In genomic region chr20:31740656-31741323, GRCh38 we compare ENCODE assay signal across 15 cellular contexts. TPM values are rescaled to one million over a fixed set of nuclear protein-coding genes. Genes with fewer than 3 reads are reported as not detected.
DNase-seq lines count a peak whose midpoint lies in the region; ATAC-seq, FAIRE-seq and TF ChIP-seq lines count a peak whose summit lies in the region.
"Had no signal": no experiment of that assay in that cellular context is flagged by ENCODE, and none has a peak within 500 bp of the region (broad histone marks: within the 10 kb centered on the region; RNA-seq: fewer than 3 reads in every experiment).

No MANE protein-coding gene starts in this region.

- H3K27ac ChIP-seq in HL-60 (replicated peaks) (no peak overlapping the region; the same call in 1 of the 2 replicates), keratinocyte (ENCODE audit: control insufficient read depth, insufficient read depth, low read length) (peak overlapping the region; percentile 89)
- H3K27ac ChIP-seq: Peyer's patch, right atrium auricular region, thoracic aorta had no signal

- no peaks in the 10 kb centered on the region for H3K27me3 ChIP-seq in BE2C
- H3K27me3 ChIP-seq in HL-60 (ENCODE audit: insufficient read depth, poor library complexity, severe bottlenecking) = no peaks in the 10 kb centered on the region
- no peaks in the 10 kb centered on the region for H3K27me3 ChIP-seq in adipocyte (replicated peaks; ENCODE audit: control insufficient read depth, insufficient read depth, low read length)
- no peaks in the 10 kb centered on the region for H3K27me3 ChIP-seq in keratinocyte (ENCODE audit: control insufficient read depth, extremely low read depth, insufficient read depth, low read length)
- H3K27me3 ChIP-seq: Peyer's patch, right atrium auricular region had no signal

- ATAC-seq in GM19455 (IDR thresholded peaks at IDR 0.05; ENCODE audit: unreplicated experiment) = no peak
- no peak for ATAC-seq in esophagus mucosa
- ATAC-seq: activated T-cell treated with anti-CD3 and anti-CD28 coated beads, Interleukin-2, amount 50 U/mL, for 4 hours had no signal

- no peaks in the 10 kb centered on the region for H3K4me1 ChIP-seq in BE2C
- peaks cover 24% of the 10 kb centered on the region for H3K4me1 ChIP-seq in adipocyte (ENCODE audit: control insufficient read depth, insufficient read depth, low read length)
- peaks cover 13% of the 10 kb centered on the region for H3K4me1 ChIP-seq in keratinocyte (ENCODE audit: control insufficient read depth, extremely low read depth, insufficient read depth, low read length)

- no peaks in the 10 kb centered on the region for H4K20me1 ChIP-seq in keratinocyte (ENCODE audit: control insufficient read depth, extremely low read depth, insufficient read depth, low read length)

- DNase-seq in BE2C = no peak
- no peak for DNase-seq in HL-60 (ENCODE audit: low read depth in 1 of 2, low spot score in 1 of 2)
- DNase-seq in adipocyte (ENCODE audit: low read depth) = no peak
- no peak for DNase-seq in keratinocyte (ENCODE audit: low read depth, low spot score)
- DNase-seq in stimulated activated naive CD4-positive, alpha-beta T cell (lab: John Stamatoyannopoulos, UW) = no peak
- no peak for DNase-seq in NCI-H1436 treated with DMSO at 0.1 percent for 48 hours (lab: John Stamatoyannopoulos, UW)
- DNase-seq: activated B cell treated with CpG ODN at 0.5 μM for 24 hours; activated T-cell treated with anti-CD3 and anti-CD28 coated beads, Interleukin-2, amount 50 U/mL, for 4 hours; foreskin melanocyte; NCI-H1694 treated with DMSO at 0.1 percent for 48 hours; Peyer's patch had no signal

- TF ChIP-seq CTCF in BE2C (IDR thresholded peaks at IDR 0.05; ENCODE audit: low read depth, low read length) (no peak), HL-60 (IDR thresholded peaks at IDR 0.05; ENCODE audit: insufficient read depth, low read length) (no peak), keratinocyte (optimal IDR thresholded peaks at IDR 0.05 in 1 of 3, IDR thresholded peaks at IDR 0.05 in 1 of 3, conservative IDR thresholded peaks at IDR 0.05 in 1 of 3; ENCODE audit: extremely low read depth in 1 of 3, insufficient read depth in 2 of 3, low read length in 3 of 3) (no peak)

- dilution Hi-C loops in keratinocyte (cut with MboI; ENCODE audit: extremely low pct_ligation_motif_present, low sequenced_read_pairs) = no loop called here

- H3K36me3 ChIP-seq in BE2C (peaks cover 33% of the 10 kb centered on the region), adipocyte (ENCODE audit: control insufficient read depth, insufficient read depth, low read length, severe bottlenecking) (no peaks in the 10 kb centered on the region), keratinocyte (ENCODE audit: control insufficient read depth in 2 of 2, extremely low read depth in 1 of 2, insufficient read depth in 2 of 2, low read length in 2 of 2) (peaks cover 0 to 3% of the 10 kb centered on the region in 2 experiments)
- H3K36me3 ChIP-seq: Peyer's patch, right atrium auricular region, thoracic aorta had no signal

- H3K4me2 ChIP-seq in keratinocyte (ENCODE audit: control insufficient read depth, extremely low read depth, insufficient read depth, low read depth, low read length) = peak overlapping the region; percentile 80

- H3K9me3 ChIP-seq in BE2C (no peaks in the 10 kb centered on the region), adipocyte (ENCODE audit: control insufficient read depth, low read length) (no peaks in the 10 kb centered on the region), keratinocyte (ENCODE audit: control insufficient read depth, low read depth, low read length) (no peaks in the 10 kb centered on the region)
- H3K9me3 ChIP-seq: Peyer's patch, right atrium auricular region, thoracic aorta had no signal

- no peak for FAIRE-seq in keratinocyte (lab: Jason Lieb, UNC)

- H3K79me2 ChIP-seq in keratinocyte (ENCODE audit: control insufficient read depth, insufficient read depth, low read length) = peaks cover 61% of the 10 kb centered on the region

- H2AFZ ChIP-seq in keratinocyte (ENCODE audit: control insufficient read depth, low read length) = no peak overlapping the region

- no peak overlapping the region for H3K9ac ChIP-seq in adipocyte (ENCODE audit: low read length)
- H3K9ac ChIP-seq in keratinocyte (ENCODE audit: control insufficient read depth, extremely low read depth, insufficient read depth, low read length) = peak overlapping the region; percentile 93

- H3K4me3 ChIP-seq in BE2C (ENCODE audit: low read depth, low read length) (peak overlapping the region; percentile 100), HL-60 (replicated peaks; ENCODE audit: insufficient read depth, low read length) (peak overlapping the region; percentile 85), adipocyte (ENCODE audit: low read length) (peak overlapping the region; percentile 94), keratinocyte (ENCODE audit: control insufficient read depth in 2 of 3, extremely low read depth in 1 of 3, insufficient read depth in 2 of 3, low read depth in 1 of 3, low read length in 3 of 3) (peak overlapping the region; percentile 79 to 98 (median 95))
- H3K4me3 ChIP-seq: thoracic aorta had no signal

- H3K9me1 ChIP-seq in keratinocyte (ENCODE audit: control insufficient read depth, extremely low read depth, insufficient read depth, low read length) = no peaks in the 10 kb centered on the region

RNA-seq across cellular contexts. Expression of gene TPX2, which starts 1.7 kb away (rescaled TPM):
- 13.8 TPM for polyA plus RNA-seq in BE2C (2012; ENCODE audit: insufficient read depth, insufficient read length, low read depth)
- polyA plus RNA-seq in keratinocyte = 7.1 to 32.5 TPM (median 31.5 TPM) in 3 replicates
- 1.6 TPM for polyA plus RNA-seq in keratinocyte (2011; ENCODE audit: low read depth)
- 10.2 and 15.7 TPM in 2 replicates for polyA plus RNA-seq in keratinocyte (2011; cell fraction: cytosol; rRNA removed)
- 12.1 and 13.8 TPM in 2 replicates for polyA plus RNA-seq in keratinocyte (2011; cell fraction: nucleus; rRNA removed)
- polyA plus RNA-seq in keratinocyte (2012; ENCODE audit: low replicate concordance) = 1.7 and 36.0 TPM in 2 replicates
- 6.0 to 27.2 TPM (median 17.3 TPM) in 3 replicates for polyA minus RNA-seq in keratinocyte
- polyA minus RNA-seq in keratinocyte (2011; cell fraction: cytosol; rRNA and poly(A)+ RNA removed) = 8.2 TPM
- polyA minus RNA-seq in keratinocyte (2011; cell fraction: nucleus; rRNA and poly(A)+ RNA removed) = 5.5 and 10.5 TPM in 2 replicates
- total RNA-seq in esophagus mucosa = 32.6 TPM

RNA-seq across cellular contexts. Expression of gene BCL2L1, which starts 18.1 kb away (rescaled TPM):
- polyA plus RNA-seq in BE2C (2012; ENCODE audit: insufficient read depth, insufficient read length, low read depth) = 101 TPM
- 90.0 to 142 TPM (median 109 TPM) in 3 replicates for polyA plus RNA-seq in keratinocyte
- polyA plus RNA-seq in keratinocyte (2011; ENCODE audit: low read depth) = 197 TPM
- polyA plus RNA-seq in keratinocyte (2011; cell fraction: cytosol; rRNA removed) = 118 and 127 TPM in 2 replicates
- polyA plus RNA-seq in keratinocyte (2011; cell fraction: nucleus; rRNA removed) = 135 and 145 TPM in 2 replicates
- polyA plus RNA-seq in keratinocyte (2012; ENCODE audit: low replicate concordance) = 123 and 151 TPM in 2 replicates
- polyA minus RNA-seq in keratinocyte = 66.2 to 107 TPM (median 79.9 TPM) in 3 replicates
- 90.0 TPM for polyA minus RNA-seq in keratinocyte (2011; cell fraction: cytosol; rRNA and poly(A)+ RNA removed)
- polyA minus RNA-seq in keratinocyte (2011; cell fraction: nucleus; rRNA and poly(A)+ RNA removed) = 68.3 and 89.0 TPM in 2 replicates
- total RNA-seq in esophagus mucosa = 76.6 TPM
